Comparison of ENCODE assay signal across 17 cellular contexts in the genomic region with DNA sequence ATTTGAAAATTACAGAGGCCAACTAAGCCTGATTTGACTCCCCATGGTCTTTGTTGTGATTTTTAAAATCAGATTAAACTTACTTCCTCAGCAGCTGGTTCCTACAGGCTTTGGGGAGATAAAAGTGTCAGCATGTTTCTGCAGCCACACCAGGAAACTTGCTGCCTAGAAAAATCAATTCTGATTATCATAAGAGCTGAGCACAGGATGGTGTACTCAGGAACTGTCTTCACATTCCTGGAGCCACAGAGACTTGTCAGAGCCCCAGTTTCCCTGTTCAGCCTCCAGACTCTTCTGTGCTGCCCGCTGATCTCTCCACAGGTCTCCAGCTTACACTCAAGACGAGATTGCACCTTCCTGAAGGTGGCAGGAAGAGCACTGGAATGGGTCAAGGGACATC.
"Had no signal": no experiment of that assay in that cellular context is flagged by ENCODE, and none has a peak within 500 bp of the region (broad histone marks: within the 10 kb centered on the region; RNA-seq: fewer than 3 reads in every experiment).

No MANE protein-coding gene starts in this region.

- H3K4me3 Mint-ChIP-seq: activated CD8-positive, alpha-beta memory T cell treated with anti-CD3 and anti-CD28 coated beads, Interleukin-2, amount 10 ng/mL, durations not matched to agents 7 days and 5 days; naive thymus-derived CD4-positive, alpha-beta T cell; stimulated activated naive B cell treated with anti-CD40 and anti-IgM and Interleukin-4, amounts not matched to agents 10 μg/mL and 1 μg/mL and 100 μg/mL, for 72 hours had no signal

- H3K27ac ChIP-seq: body of pancreas, coronary artery, esophagus muscularis mucosa, left lung, pancreas, thyroid gland, VCaP had no signal

- H3K9me3 Mint-ChIP-seq: activated naive CD4-positive, alpha-beta T cell treated with anti-CD3 and anti-CD28 coated beads, Interleukin-2, amount 50 U/mL, for 72 hours; naive thymus-derived CD4-positive, alpha-beta T cell; stimulated activated naive B cell treated with anti-CD40 and anti-IgM and Interleukin-4, amounts not matched to agents 10 μg/mL and 1 μg/mL and 100 μg/mL, for 72 hours had no signal

- H3K27me3 ChIP-seq: body of pancreas, pancreas, thyroid gland had no signal

- H3K4me1 Mint-ChIP-seq: activated CD8-positive, alpha-beta memory T cell treated with anti-CD3 and anti-CD28 coated beads, Interleukin-2, amount 10 ng/mL, durations not matched to agents 7 days and 5 days; naive thymus-derived CD4-positive, alpha-beta T cell; stimulated activated naive B cell treated with anti-CD40 and anti-IgM and Interleukin-4, amounts not matched to agents 10 μg/mL and 1 μg/mL and 100 μg/mL, for 72 hours had no signal

- H3K27me3 Mint-ChIP-seq: activated CD8-positive, alpha-beta memory T cell treated with anti-CD3 and anti-CD28 coated beads, Interleukin-2, amount 10 ng/mL, durations not matched to agents 7 days and 5 days had no signal

- H3K36me3 Mint-ChIP-seq: activated CD8-positive, alpha-beta memory T cell treated with anti-CD3 and anti-CD28 coated beads, Interleukin-2, amount 10 ng/mL, durations not matched to agents 7 days and 5 days; activated naive CD4-positive, alpha-beta T cell treated with anti-CD3 and anti-CD28 coated beads, Interleukin-2, amount 50 U/mL, for 72 hours; naive thymus-derived CD4-positive, alpha-beta T cell; stimulated activated naive B cell treated with anti-CD40 and anti-IgM and Interleukin-4, amounts not matched to agents 10 μg/mL and 1 μg/mL and 100 μg/mL, for 72 hours had no signal

- H3K9me3 ChIP-seq: body of pancreas, esophagus muscularis mucosa, left lung, pancreas, thyroid gland had no signal

- H3K4me1 ChIP-seq: esophagus muscularis mucosa, left lung, thyroid gland had no signal

- H3K27ac Mint-ChIP-seq: activated CD8-positive, alpha-beta memory T cell treated with anti-CD3 and anti-CD28 coated beads, Interleukin-2, amount 10 ng/mL, durations not matched to agents 7 days and 5 days; activated naive CD4-positive, alpha-beta T cell treated with anti-CD3 and anti-CD28 coated beads, Interleukin-2, amount 50 U/mL, for 72 hours; naive thymus-derived CD4-positive, alpha-beta T cell; stimulated activated naive B cell treated with anti-CD40 and anti-IgM and Interleukin-4, amounts not matched to agents 10 μg/mL and 1 μg/mL and 100 μg/mL, for 72 hours had no signal

- DNase-seq: activated CD4-positive, alpha-beta T cell treated with anti-CD3 and anti-CD28 coated beads, Interleukin-2, amount 50 U/mL, for 48 hours; activated CD8-positive, alpha-beta memory T cell treated with anti-CD3 and anti-CD28 coated beads, Interleukin-2, amount 10 ng/mL, durations not matched to agents 7 days and 5 days; activated effector memory CD4-positive, alpha-beta T cell treated with Interleukin-2 at 50 U/mL for 16 hours; activated T-cell treated with anti-CD3 and anti-CD28 coated beads, Interleukin-2, amount 50 U/mL, for 1 hour; body of pancreas; central memory CD4-positive, alpha-beta T cell; hippocampal formation; left lung; mammary epithelial cell; naive thymus-derived CD4-positive, alpha-beta T cell; pancreas; stimulated activated naive B cell treated with anti-CD40 and anti-IgM and Interleukin-4, amounts not matched to agents 10 μg/mL and 1 μg/mL and 100 μg/mL, for 72 hours; thyroid gland had no signal
